ENCODE assay signal across 22 cellular contexts in the genomic region with DNA sequence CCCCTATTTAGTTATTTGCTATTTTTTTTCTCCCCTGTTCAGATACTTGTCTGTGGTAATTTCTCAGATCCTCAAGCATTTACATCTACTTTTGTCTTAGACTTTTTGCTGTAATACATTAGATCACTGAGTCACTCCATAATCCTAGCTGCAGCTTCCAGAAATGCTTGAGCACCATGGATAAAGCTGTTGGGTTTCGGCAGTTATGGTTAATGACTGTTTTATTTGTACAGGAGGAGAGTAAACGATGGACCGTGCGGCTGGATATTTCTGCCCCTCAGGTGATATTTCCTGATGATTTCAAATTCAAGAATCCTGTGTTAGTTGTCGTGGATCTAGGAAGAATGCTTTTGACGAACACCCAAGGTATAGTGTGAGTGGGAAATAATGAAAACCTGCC.
"Had no signal": no experiment of that assay in that cellular context is flagged by ENCODE, and none has a peak within 500 bp of the region (broad histone marks: within the 10 kb centered on the region; RNA-seq: fewer than 3 reads in every experiment).

No MANE protein-coding gene starts in this region.

- H3K4me3 Mint-ChIP-seq: activated CD4-positive, alpha-beta T cell treated with anti-CD3 and anti-CD28 coated beads, Interleukin-2, amount 10 ng/mL, durations not matched to agents 7 days and 5 days; activated CD8-positive, alpha-beta T cell treated with anti-CD3 and anti-CD28 coated beads for 36 hours; activated T-helper 1 cell treated with anti-CD3 and anti-CD28 coated beads, Interleukin-12 subunit alpha, Interleukin-12 subunit beta, Interleukin-2, Interleukin-4 antibody, amounts not matched to agents 30 ng/mL and 10 ng/mL and 1 ng/mL, durations not matched to agents 14 hours and 24 hours and 36 hours; immature natural killer cell; natural killer cell had no signal

- DNase-seq: activated CD4-positive, CD25-positive, alpha-beta regulatory T cell treated with anti-CD3 and anti-CD28 coated beads, Interleukin-2, amount 50 U/mL, for 72 hours; central memory CD4-positive, alpha-beta T cell; effector memory CD4-positive, alpha-beta T cell; glutamatergic neuron; left ventricle myocardium inferior; midbrain; natural killer cell; ovary; stimulated activated CD4-positive, alpha-beta T cell treated with anti-CD3 and anti-CD28 coated beads, Interleukin-12 subunit alpha, Interleukin-12 subunit beta, amount 100 ng/mL, for 4 hours; stimulated activated CD4-positive, alpha-beta T cell treated with anti-CD3 and anti-CD28 coated beads, Interleukin-4, amount 100 ng/mL, for 4 hours; stimulated activated naive CD8-positive, alpha-beta T cell treated with anti-CD3 and anti-CD28 coated beads, Interleukin-15, Interleukin-2, amounts not matched to agents 100 U/mL and 50 U/mL, for 24 hours; substantia nigra; upper lobe of right lung had no signal

- H3K9me3 Mint-ChIP-seq: activated CD4-positive, alpha-beta T cell treated with anti-CD3 and anti-CD28 coated beads, Interleukin-2, amount 10 ng/mL, durations not matched to agents 7 days and 5 days; activated CD8-positive, alpha-beta T cell treated with anti-CD3 and anti-CD28 coated beads for 36 hours; activated naive CD4-positive, alpha-beta T cell treated with anti-CD3 and anti-CD28 coated beads, Interleukin-2, amount 50 U/mL, for 72 hours; activated T-helper 1 cell treated with anti-CD3 and anti-CD28 coated beads, Interleukin-12 subunit alpha, Interleukin-12 subunit beta, Interleukin-2, Interleukin-4 antibody, amounts not matched to agents 30 ng/mL and 10 ng/mL and 1 ng/mL, durations not matched to agents 14 hours and 24 hours and 36 hours; immature natural killer cell; natural killer cell had no signal

- H3K27ac ChIP-seq: hepatocyte, left ventricle myocardium inferior, neutrophil, ovary, prostate gland, thyroid gland, upper lobe of right lung had no signal

- ATAC-seq: stimulated activated naive CD8-positive, alpha-beta T cell treated with anti-CD3 and anti-CD28 coated beads, Interleukin-15, Interleukin-2, amounts not matched to agents 100 U/mL and 50 U/mL, for 24 hours had no signal

- H3K4me1 Mint-ChIP-seq: activated CD4-positive, alpha-beta T cell treated with anti-CD3 and anti-CD28 coated beads, Interleukin-2, amount 10 ng/mL, durations not matched to agents 7 days and 5 days; immature natural killer cell; natural killer cell had no signal

- H3K27ac Mint-ChIP-seq: activated CD4-positive, alpha-beta T cell treated with anti-CD3 and anti-CD28 coated beads, Interleukin-2, amount 10 ng/mL, durations not matched to agents 7 days and 5 days; activated CD8-positive, alpha-beta T cell treated with anti-CD3 and anti-CD28 coated beads for 36 hours; activated T-helper 1 cell treated with anti-CD3 and anti-CD28 coated beads, Interleukin-12 subunit alpha, Interleukin-12 subunit beta, Interleukin-2, Interleukin-4 antibody, amounts not matched to agents 30 ng/mL and 10 ng/mL and 1 ng/mL, durations not matched to agents 14 hours and 24 hours and 36 hours; natural killer cell had no signal

- H3K27me3 Mint-ChIP-seq: activated CD4-positive, alpha-beta T cell treated with anti-CD3 and anti-CD28 coated beads, Interleukin-2, amount 10 ng/mL, durations not matched to agents 7 days and 5 days; activated CD8-positive, alpha-beta T cell treated with anti-CD3 and anti-CD28 coated beads for 36 hours had no signal
